In genomic region chr2:182509231-182509630, GRCh38 we compare ENCODE assay signal across 25 cellular contexts.
"Had no signal": no experiment of that assay in that cellular context is flagged by ENCODE, and none has a peak within 500 bp of the region (broad histone marks: within the 10 kb centered on the region; RNA-seq: fewer than 3 reads in every experiment).

No MANE protein-coding gene starts in this region.

- H3K27me3 ChIP-seq: ascending aorta, breast epithelium, cardiac muscle cell had no signal

- H3K36me3 ChIP-seq: ascending aorta, breast epithelium, cardiac muscle cell, WERI-Rb-1 had no signal

- H3K4me3 ChIP-seq: ascending aorta, breast epithelium, cardiac muscle cell, coronary artery, dorsolateral prefrontal cortex had no signal

- H3K4me1 ChIP-seq: ascending aorta, breast epithelium had no signal

- DNase-seq: activated B cell treated with CpG ODN at 0.5 μM for 24 hours; activated CD4-positive, alpha-beta memory T cell treated with anti-CD3 and anti-CD28 coated beads for 36 hours; activated CD4-positive, alpha-beta T cell treated with anti-CD3 and anti-CD28 coated beads for 48 hours; activated CD8-positive, alpha-beta memory T cell treated with anti-CD3 and anti-CD28 coated beads, Interleukin-2, amount 50 U/mL, for 48 hours; activated CD8-positive, alpha-beta T cell treated with anti-CD3 and anti-CD28 coated beads, Interleukin-2, amount 10 ng/mL, durations not matched to agents 7 days and 5 days; activated gamma-delta T cell; activated naive CD4-positive, alpha-beta T cell; activated naive CD4-positive, alpha-beta T cell treated with anti-CD3 and anti-CD28 coated beads, Interleukin-2, amount 10 ng/mL, durations not matched to agents 7 days and 5 days; activated naive CD8-positive, alpha-beta T cell treated with anti-CD3 and anti-CD28 coated beads, Interleukin-2, amount 10 ng/mL, durations not matched to agents 7 days and 5 days; activated T-cell treated with anti-CD3 and anti-CD28 coated beads for 4 hours; activated T-cell treated with anti-CD3 and anti-CD28 coated beads, Interleukin-2, amount 50 U/mL, for 24 hours; activated T-cell treated with anti-CD3 and anti-CD28 coated beads, Interleukin-2, amount 50 U/mL, for 72 hours; central memory CD4-positive, alpha-beta T cell; dorsolateral prefrontal cortex; effector memory CD4-positive, alpha-beta T cell; endodermal cell; foreskin fibroblast; head of caudate nucleus; T-helper 17 cell; T1000; WERI-Rb-1 had no signal

- H3K9me3 ChIP-seq: ascending aorta, breast epithelium had no signal

- H3K27ac ChIP-seq: ascending aorta, breast epithelium, cardiac muscle cell, coronary artery, WERI-Rb-1 had no signal
